Comparison of ENCODE assay signal across 27 cellular contexts in the genomic region with DNA sequence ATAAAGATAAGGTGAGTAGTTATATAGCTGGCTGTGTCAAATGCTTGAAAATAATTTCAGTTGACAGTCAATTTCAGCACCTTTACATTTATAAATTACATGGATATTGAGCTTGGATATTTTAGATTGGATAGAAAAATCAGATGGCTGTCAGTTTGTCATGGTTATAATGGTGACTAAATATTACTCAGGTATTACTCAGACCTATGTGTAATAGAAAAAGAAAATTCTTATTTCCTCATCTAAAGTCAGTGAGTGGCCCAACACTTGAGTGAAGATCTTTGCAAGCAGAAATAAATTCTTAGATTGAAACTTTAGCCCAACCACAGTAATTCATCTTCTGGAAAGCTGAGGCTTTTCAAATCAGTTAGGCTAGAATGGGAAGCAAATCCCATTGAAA.
DNase-seq lines count a peak whose midpoint lies in the region; ATAC-seq and TF ChIP-seq lines count a peak whose summit lies in the region.
"Had no signal": no experiment of that assay in that cellular context is flagged by ENCODE, and none has a peak within 500 bp of the region (broad histone marks: within the 10 kb centered on the region; RNA-seq: fewer than 3 reads in every experiment).

No MANE protein-coding gene starts in this region.

- BruUV-seq in HCT116 (replicated peaks; lab: Mats Ljungman, UMichigan): no TSS peak

- H3K4me2 ChIP-seq in HCT116 (ENCODE audit: low read length): no peak overlapping the region
- H3K4me2 ChIP-seq: BLaER1 treated with 17β-estradiol and CSF1 and Interleukin-3, amounts not matched to agents 10 nM and 100 nM had no signal

- H4K20me1 ChIP-seq in HCT116 (ENCODE audit: insufficient read depth): no peaks in the 10 kb centered on the region
- H4K20me1 ChIP-seq: BLaER1 treated with 17β-estradiol and CSF1 and Interleukin-3, amounts not matched to agents 10 nM and 100 nM had no signal

- H3K9me3 Mint-ChIP-seq in stimulated activated memory B cell treated with anti-CD40 and anti-IgM and Interleukin-4, amounts not matched to agents 10 μg/mL and 1 μg/mL and 100 μg/mL, for 72 hours: no peaks in the 10 kb centered on the region
- H3K9me3 Mint-ChIP-seq: mesothelial cell of epicardium, type B pancreatic cell had no signal

- H3K36me3 ChIP-seq in HCT116 (ENCODE audit: control insufficient read depth in 1 of 2, insufficient read depth in 2 of 2, low read length in 2 of 2): no peaks in the 10 kb centered on the region
- no peaks in the 10 kb centered on the region for H3K36me3 ChIP-seq in RWPE2 (ENCODE audit: low read depth)
- H3K36me3 ChIP-seq in MG63: peaks cover 13% of the 10 kb centered on the region
- H3K36me3 ChIP-seq: BLaER1 treated with 17β-estradiol and CSF1 and Interleukin-3, amounts not matched to agents 10 nM and 100 nM; esophagus squamous epithelium; left lung had no signal

- H3K9ac ChIP-seq in HCT116 (ENCODE audit: low read length): no peak overlapping the region
- H3K9ac ChIP-seq: BLaER1 treated with 17β-estradiol and CSF1 and Interleukin-3, amounts not matched to agents 10 nM and 100 nM had no signal

- POLR2A ChIA-PET in HCT116 (lab: Charles Lee): no interaction called here

- H3K27ac ChIP-seq in HCT116 (ENCODE audit: low read depth, low read length) (no peak overlapping the region), RWPE2 (ENCODE audit: poor library complexity, severe bottlenecking) (peak overlapping the region; percentile 8)
- H3K27ac ChIP-seq: BLaER1 treated with 17β-estradiol and CSF1 and Interleukin-3, amounts not matched to agents 10 nM and 100 nM; esophagus squamous epithelium; left lung; SK-N-MC; VCaP had no signal

- H3K9me3 ChIP-seq in HCT116 (ENCODE audit: control insufficient read depth in 1 of 2, insufficient read depth in 1 of 2, low read depth in 1 of 2, low read length in 2 of 2) (no peaks in the 10 kb centered on the region), RWPE2 (ENCODE audit: severe bottlenecking) (no peaks in the 10 kb centered on the region), MG63 (no peaks in the 10 kb centered on the region)
- H3K9me3 ChIP-seq: BLaER1 treated with 17β-estradiol and CSF1 and Interleukin-3, amounts not matched to agents 10 nM and 100 nM; esophagus squamous epithelium; left lung had no signal

- RAD21 ChIA-PET in HCT116 (lab: Charles Lee; ENCODE audit: low non-redundant PET in 1 of 2, low total read pairs in 2 of 2, uncharacterized antibody in 2 of 2, unreplicated experiment in 2 of 2): no interaction called here

- TF ChIP-seq POLR2A in HCT116 (IDR thresholded peaks at IDR 0.05; ENCODE audit: borderline replicate concordance, extremely low read depth, insufficient read depth, insufficient read length): no peak

- H3K36me3 Mint-ChIP-seq in stimulated activated memory B cell treated with anti-CD40 and anti-IgM and Interleukin-4, amounts not matched to agents 10 μg/mL and 1 μg/mL and 100 μg/mL, for 72 hours: no peaks in the 10 kb centered on the region
- H3K36me3 Mint-ChIP-seq: activated naive CD8-positive, alpha-beta T cell treated with anti-CD3 and anti-CD28 coated beads for 36 hours; mesothelial cell of epicardium; natural killer cell had no signal

- no peaks in the 10 kb centered on the region for H3K27me3 Mint-ChIP-seq in stimulated activated memory B cell treated with anti-CD40 and anti-IgM and Interleukin-4, amounts not matched to agents 10 μg/mL and 1 μg/mL and 100 μg/mL, for 72 hours
- H3K27me3 Mint-ChIP-seq: activated naive CD8-positive, alpha-beta T cell treated with anti-CD3 and anti-CD28 coated beads for 36 hours; type B pancreatic cell had no signal

- no peak overlapping the region for H3K4me3 ChIP-seq in HCT116 (replicated peaks in 1 of 2; ENCODE audit: low read depth in 1 of 2, low read length in 2 of 2)
- H3K4me3 ChIP-seq in RWPE2 (ENCODE audit: severe bottlenecking): no peak overlapping the region
- no peak overlapping the region for H3K4me3 ChIP-seq in fibroblast of the aortic adventitia (ENCODE audit: low read depth, low read length)
- no peak overlapping the region for H3K4me3 ChIP-seq in MG63
- H3K4me3 ChIP-seq: BLaER1 treated with 17β-estradiol and CSF1 and Interleukin-3, amounts not matched to agents 10 nM and 100 nM; esophagus squamous epithelium; left lung; SK-N-MC had no signal

- TF ChIP-seq RAD21 in HCT116 (IDR thresholded peaks at IDR 0.05; ENCODE audit: low read depth): no peak

- CTCF ChIA-PET in HCT116 (lab: Charles Lee): no interaction called here

- no peaks in the 10 kb centered on the region for H3K9me2 ChIP-seq in HCT116 (ENCODE audit: insufficient read depth)

- no peaks in the 10 kb centered on the region for H3K27me3 ChIP-seq in HCT116 (ENCODE audit: insufficient read depth, low read length)
- no peaks in the 10 kb centered on the region for H3K27me3 ChIP-seq in RWPE2 (ENCODE audit: insufficient read depth, poor library complexity, severe bottlenecking)
- H3K27me3 ChIP-seq in MG63: no peaks in the 10 kb centered on the region
- H3K27me3 ChIP-seq: BLaER1 treated with 17β-estradiol and CSF1 and Interleukin-3, amounts not matched to agents 10 nM and 100 nM; esophagus squamous epithelium; left lung had no signal

- H3K4me1 Mint-ChIP-seq in stimulated activated memory B cell treated with anti-CD40 and anti-IgM and Interleukin-4, amounts not matched to agents 10 μg/mL and 1 μg/mL and 100 μg/mL, for 72 hours: no peaks in the 10 kb centered on the region
- H3K4me1 Mint-ChIP-seq: activated naive CD8-positive, alpha-beta T cell treated with anti-CD3 and anti-CD28 coated beads for 36 hours; natural killer cell had no signal

- no peak overlapping the region for H2AFZ ChIP-seq in HCT116 (ENCODE audit: low read depth, low read length, poor library complexity, severe bottlenecking)

- no peak overlapping the region for H3K27ac Mint-ChIP-seq in stimulated activated memory B cell treated with anti-CD40 and anti-IgM and Interleukin-4, amounts not matched to agents 10 μg/mL and 1 μg/mL and 100 μg/mL, for 72 hours
- H3K27ac Mint-ChIP-seq: activated naive CD8-positive, alpha-beta T cell treated with anti-CD3 and anti-CD28 coated beads for 36 hours; mesothelial cell of epicardium; natural killer cell; type B pancreatic cell had no signal

- TF ChIP-seq CTCF in HCT116 (IDR thresholded peaks at IDR 0.05 in 2 of 3, conservative IDR thresholded peaks at IDR 0.05 in 1 of 3; ENCODE audit: borderline replicate concordance in 1 of 3, insufficient read depth in 1 of 3, low read depth in 2 of 3, low read length in 2 of 3) (no peak), RWPE2 (IDR thresholded peaks at IDR 0.05; ENCODE audit: poor library complexity, severe bottlenecking) (no peak), fibroblast of the aortic adventitia (IDR thresholded peaks at IDR 0.05; ENCODE audit: insufficient read depth, low read length) (no peak)

- ATAC-seq in HCT116 (no peak), RWPE2 (ENCODE audit: low read depth) (peak; percentile 83), HG03095 (IDR thresholded peaks at IDR 0.05; ENCODE audit: unreplicated experiment) (no peak)
- no peak for ATAC-seq in stimulated activated memory B cell treated with anti-CD40 and anti-IgM and Interleukin-4, amounts not matched to agents 10 μg/mL and 1 μg/mL and 100 μg/mL, for 72 hours
- ATAC-seq: left lung, natural killer cell, Panc1, right cardiac atrium had no signal

- DNase-seq in A172 (ENCODE audit: low spot score) (peak; percentile 11), HCT116 (ENCODE audit: low read depth, low spot score) (no peak), RWPE2 (ENCODE audit: low spot score) (no peak), fibroblast of the aortic adventitia (ENCODE audit: low read depth) (peak; percentile 48), NAMALWA (ENCODE audit: low spot score) (no peak), MG63 (no peak)
- DNase-seq: activated CD4-positive, alpha-beta T cell treated with anti-CD3 and anti-CD28 coated beads, Interleukin-2, amount 50 U/mL, for 1 hour; activated CD8-positive, alpha-beta memory T cell treated with anti-CD3 and anti-CD28 coated beads, Interleukin-2, amount 50 U/mL, for 4 hours; activated naive CD8-positive, alpha-beta T cell treated with anti-CD3 and anti-CD28 coated beads for 36 hours; Calu3; esophagus squamous epithelium; head of caudate nucleus; Kasumi-1; left lung; natural killer cell; NCI-H1417; NCI-H510A; NK-92 treated with Interleukin-12 subunit alpha and Interleukin-12 subunit beta, amount 100 ng/mL, for 24 hours; right cardiac atrium had no signal

- intact Hi-C loops in HCT116 (cut with micrococcal nuclease): no loop called here

- no peaks in the 10 kb centered on the region for H3K4me1 ChIP-seq in HCT116 (ENCODE audit: control insufficient read depth in 1 of 2, insufficient read depth in 2 of 2, low read length in 2 of 2)
- peaks cover 14% of the 10 kb centered on the region for H3K4me1 ChIP-seq in RWPE2 (ENCODE audit: insufficient read depth, poor library complexity, severe bottlenecking)
- H3K4me1 ChIP-seq: esophagus squamous epithelium, left lung had no signal

- H3K79me2 ChIP-seq in HCT116 (ENCODE audit: insufficient read depth, low read length): no peaks in the 10 kb centered on the region

- no peak overlapping the region for H3K4me3 Mint-ChIP-seq in stimulated activated memory B cell treated with anti-CD40 and anti-IgM and Interleukin-4, amounts not matched to agents 10 μg/mL and 1 μg/mL and 100 μg/mL, for 72 hours
- H3K4me3 Mint-ChIP-seq: activated naive CD8-positive, alpha-beta T cell treated with anti-CD3 and anti-CD28 coated beads for 36 hours; mesothelial cell of epicardium; natural killer cell; type B pancreatic cell had no signal

TF ChIP-seq in HCT116, 20 proteins besides CTCF, POLR2A, EP300 and RAD21:
- TF ChIP-seq FOSL1 (IDR thresholded peaks at IDR 0.05; ENCODE audit: low read depth) (peak; percentile 50; the same call in 1 of the 2 replicates), JUND (IDR thresholded peaks at IDR 0.05) (peak; percentile 9; the same call in 1 of the 2 replicates), ZFX (IDR thresholded peaks at IDR 0.05) (no peak)

Comparison
In these comparisons a context has a peak if more than half of its experiments do, and no peak if none do; other contexts are left out.
1. DNase-seq: peak in A172 (single experiment) and fibroblast of the aortic adventitia (single experiment); none in HCT116 (single experiment), RWPE2 (single experiment), NAMALWA (single experiment) and MG63 (single experiment).